Comparison of ENCODE assay signal across 7 cellular contexts in the genomic region with DNA sequence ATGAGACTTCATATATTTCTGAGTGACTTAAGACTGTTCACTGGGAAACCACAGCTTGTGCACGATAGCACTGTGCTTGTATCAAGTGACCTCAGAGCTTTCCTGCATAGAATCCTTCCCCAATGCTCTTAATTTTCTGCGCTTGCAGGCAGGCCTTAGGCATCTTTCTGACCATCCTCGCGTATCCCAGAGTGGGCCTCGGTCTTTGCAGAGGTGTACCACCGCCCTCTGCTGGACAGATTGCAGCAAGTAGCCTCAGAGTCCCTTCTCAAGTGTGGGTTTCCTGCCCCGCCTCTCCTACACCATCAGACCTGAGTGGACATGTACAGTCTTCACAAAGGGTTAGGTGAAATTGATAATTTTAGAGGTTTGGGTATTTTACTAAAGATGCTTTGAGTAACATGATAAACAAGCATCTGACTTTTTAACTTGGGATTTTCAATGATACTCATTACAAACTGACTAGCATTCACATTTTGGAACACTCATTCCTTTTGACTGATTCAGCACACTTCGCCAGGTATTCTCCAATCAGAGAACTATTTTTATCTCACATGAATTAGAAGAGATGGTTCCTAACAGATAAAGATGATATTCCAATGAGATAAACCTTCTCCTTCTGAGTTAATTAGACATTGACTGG.
DNase-seq lines count a peak whose midpoint lies in the region; ATAC-seq and TF ChIP-seq lines count a peak whose summit lies in the region.

No MANE protein-coding gene starts in this region.

- in situ Hi-C loops in GM13977 (cut with MboI; ENCODE audit: low pct_unique_long_range_greater_than_20kb, low sequenced_read_pairs, unreplicated experiment): loop anchor here (25.0 kb wide), 2 partner anchors 621 to 746 kb away; no protein-coding TSS in a partner anchor

- no peak overlapping the region for H3K4me3 ChIP-seq in retinal pigment epithelial cell (ENCODE audit: low read length)

- ATAC-seq in HG02678 (IDR thresholded peaks at IDR 0.05; ENCODE audit: unreplicated experiment): peak; percentile 99
- ATAC-seq in left ventricle myocardium superior: peak; percentile 100

- intact Hi-C loops in left ventricle myocardium superior (cut with micrococcal nuclease): loop anchor here (5.0 to 10.0 kb wide), 2 partner anchors 418 to 621 kb away; a partner anchor contains a TSS

- DNase-seq in GM13977 (ENCODE audit: low spot score): peak; percentile 48
- peak; percentile 76 for DNase-seq in NCI-H1092 treated with DMSO at 0.1 percent for 48 hours (lab: John Stamatoyannopoulos, UW)
- peak; percentile 36 to 66 (median 56) for DNase-seq in T-helper 1 cell
- peak; percentile 86 for DNase-seq in amniotic epithelial cell (ENCODE audit: low read depth)
- peak; percentile 86 for DNase-seq in left ventricle myocardium superior
- DNase-seq in retinal pigment epithelial cell (ENCODE audit: low read depth): peak; percentile 76

- TF ChIP-seq CTCF in GM13977 (IDR thresholded peaks at IDR 0.05; ENCODE audit: extremely low read depth, insufficient read depth, missing control alignments) (peak; percentile 90), retinal pigment epithelial cell (conservative IDR thresholded peaks at IDR 0.05; ENCODE audit: low read depth, low read length) (peak; percentile 94)
